In genomic region chr3:154122912-154123559, GRCh38 we compare ENCODE assay signal across 8 cellular contexts. TPM values are rescaled to one million over a fixed set of nuclear protein-coding genes. Genes with fewer than 3 reads are reported as not detected.
DNase-seq lines count a peak whose midpoint lies in the region; ATAC-seq and TF ChIP-seq lines count a peak whose summit lies in the region.

No MANE protein-coding gene starts in this region.

- no peaks in the 10 kb centered on the region for H3K36me3 Mint-ChIP-seq in activated CD8-positive, alpha-beta T cell treated with anti-CD3 and anti-CD28 coated beads, Interleukin-2, amount 10 ng/mL, durations not matched to agents 7 days and 5 days (ENCODE audit: low read depth)

- H3K4me1 ChIP-seq in iPS DF 6.9 (ENCODE audit: control insufficient read depth, insufficient read depth, low read length) = no peaks in the 10 kb centered on the region
- H3K4me1 ChIP-seq in smooth muscle cell (ENCODE audit: low read depth) = no peaks in the 10 kb centered on the region

- H3K27me3 Mint-ChIP-seq in activated CD8-positive, alpha-beta T cell treated with anti-CD3 and anti-CD28 coated beads, Interleukin-2, amount 10 ng/mL, durations not matched to agents 7 days and 5 days (ENCODE audit: low read depth) = peaks cover 60% of the 10 kb centered on the region

- DNase-seq in DMS53 (lab: John Stamatoyannopoulos, UW) = peak; percentile 33
- no peak for DNase-seq in DMS53 treated with DMSO at 0.1 percent for 48 hours (lab: John Stamatoyannopoulos, UW; ENCODE audit: unreplicated experiment)
- DNase-seq in activated CD8-positive, alpha-beta T cell treated with anti-CD3 and anti-CD28 coated beads, Interleukin-2, amount 10 ng/mL, durations not matched to agents 7 days and 5 days = no peak
- DNase-seq in iPS DF 6.9 (ENCODE audit: low read depth, low spot score) = no peak
- no peak for DNase-seq in smooth muscle cell (lab: John Stamatoyannopoulos, UW; ENCODE audit: unreplicated experiment)
- no peak for DNase-seq in NCI-H524 treated with DMSO at 0.1 percent for 48 hours (lab: John Stamatoyannopoulos, UW)

- no peaks in the 10 kb centered on the region for H4K20me1 ChIP-seq in smooth muscle cell (ENCODE audit: low read depth)

- no peaks in the 10 kb centered on the region for H3K9me3 Mint-ChIP-seq in activated CD8-positive, alpha-beta T cell treated with anti-CD3 and anti-CD28 coated beads, Interleukin-2, amount 10 ng/mL, durations not matched to agents 7 days and 5 days (ENCODE audit: insufficient read depth)

- H3K79me2 ChIP-seq in smooth muscle cell (ENCODE audit: low read depth) = no peaks in the 10 kb centered on the region

- POLR2A ChIA-PET in activated CD8-positive, alpha-beta T cell treated with anti-CD3 and anti-CD28 coated beads, Interleukin-2, amount 10 ng/mL, durations not matched to agents 7 days and 5 days (lab: Charles Lee) = no interaction called here

- H3K4me3 Mint-ChIP-seq in activated CD8-positive, alpha-beta T cell treated with anti-CD3 and anti-CD28 coated beads, Interleukin-2, amount 10 ng/mL, durations not matched to agents 7 days and 5 days = peak overlapping the region; percentile 27

- H3K27ac ChIP-seq in iPS DF 6.9 (ENCODE audit: low read length) (no peak overlapping the region), smooth muscle cell (ENCODE audit: low read depth) (no peak overlapping the region)

- H2AFZ ChIP-seq in smooth muscle cell (ENCODE audit: low read depth) = peak overlapping the region; percentile 93

- peaks cover 15% of the 10 kb centered on the region for H3K4me1 Mint-ChIP-seq in activated CD8-positive, alpha-beta T cell treated with anti-CD3 and anti-CD28 coated beads, Interleukin-2, amount 10 ng/mL, durations not matched to agents 7 days and 5 days (ENCODE audit: low read depth)

- H3K4me3 ChIP-seq in iPS DF 6.9 (ENCODE audit: low read length) (peak overlapping the region; percentile 49; the same call in 1 of the 2 replicates), smooth muscle cell (peak overlapping the region; percentile 81)

- no peak for ATAC-seq in activated CD8-positive, alpha-beta T cell treated with anti-CD3 and anti-CD28 coated beads, Interleukin-2, amount 10 ng/mL, durations not matched to agents 7 days and 5 days
- ATAC-seq in GM19328 (IDR thresholded peaks at IDR 0.05; ENCODE audit: unreplicated experiment) (no peak), GM21390 (IDR thresholded peaks at IDR 0.05; ENCODE audit: unreplicated experiment) (no peak)

- H3K9me3 ChIP-seq in iPS DF 6.9 (ENCODE audit: control insufficient read depth, insufficient read depth, low read length) (no peaks in the 10 kb centered on the region), smooth muscle cell (replicated peaks; ENCODE audit: low read depth) (no peaks in the 10 kb centered on the region)

- H3K27me3 ChIP-seq in iPS DF 6.9 (ENCODE audit: control insufficient read depth, insufficient read depth, low read length) = peaks cover 5% of the 10 kb centered on the region; the same call in 1 of the 2 replicates
- H3K27me3 ChIP-seq in smooth muscle cell (ENCODE audit: low read depth) = peaks cover 13% of the 10 kb centered on the region

- no peak overlapping the region for H3K9ac ChIP-seq in smooth muscle cell (ENCODE audit: low read depth)

- H3K36me3 ChIP-seq in iPS DF 6.9 (ENCODE audit: control insufficient read depth, insufficient read depth, low read length) (no peaks in the 10 kb centered on the region), smooth muscle cell (ENCODE audit: low read depth) (no peaks in the 10 kb centered on the region)

- no peak for TF ChIP-seq CTCF in smooth muscle cell (IDR thresholded peaks at IDR 0.05; ENCODE audit: borderline replicate concordance, insufficient read depth, poor library complexity, severe bottlenecking)

- no CpG with 5 or more reads among the region's 12 CpGs for WGBS in iPS DF 6.9 (ENCODE audit: insufficient coverage, insufficient read length)
- WGBS in smooth muscle cell (ENCODE audit: low lambda C conversion rate) = 7% methylated on average over 12 of the region's 12 CpGs

- H3K27ac Mint-ChIP-seq in activated CD8-positive, alpha-beta T cell treated with anti-CD3 and anti-CD28 coated beads, Interleukin-2, amount 10 ng/mL, durations not matched to agents 7 days and 5 days = no peak overlapping the region

- CTCF ChIA-PET in activated CD8-positive, alpha-beta T cell treated with anti-CD3 and anti-CD28 coated beads, Interleukin-2, amount 10 ng/mL, durations not matched to agents 7 days and 5 days (lab: Charles Lee) = interaction anchor here (1.4 kb wide), 1 partner anchor 15 kb away, joined by 3 read pairs; no protein-coding TSS in a partner anchor

- H3K4me2 ChIP-seq in smooth muscle cell = peak overlapping the region; percentile 85

- no peaks in the 10 kb centered on the region for H3F3A ChIP-seq in smooth muscle cell (ENCODE audit: low read depth)

RNA-seq across cellular contexts. Expression of gene ARHGEF26, which starts 1.8 kb away (rescaled TPM):
- total RNA-seq in activated CD8-positive, alpha-beta T cell treated with anti-CD3 and anti-CD28 coated beads, Interleukin-2, amount 10 ng/mL, durations not matched to agents 7 days and 5 days = under 1 TPM in 1 of 2 experiments, not detected in 1; 0.08 TPM
- 0.63 and 1.4 TPM in 2 replicates for total RNA-seq in smooth muscle cell
- 0.07 and 0.83 TPM in 2 replicates for polyA plus RNA-seq in smooth muscle cell
